1 cellular context compared by ENCODE assay signal in the genomic region with DNA sequence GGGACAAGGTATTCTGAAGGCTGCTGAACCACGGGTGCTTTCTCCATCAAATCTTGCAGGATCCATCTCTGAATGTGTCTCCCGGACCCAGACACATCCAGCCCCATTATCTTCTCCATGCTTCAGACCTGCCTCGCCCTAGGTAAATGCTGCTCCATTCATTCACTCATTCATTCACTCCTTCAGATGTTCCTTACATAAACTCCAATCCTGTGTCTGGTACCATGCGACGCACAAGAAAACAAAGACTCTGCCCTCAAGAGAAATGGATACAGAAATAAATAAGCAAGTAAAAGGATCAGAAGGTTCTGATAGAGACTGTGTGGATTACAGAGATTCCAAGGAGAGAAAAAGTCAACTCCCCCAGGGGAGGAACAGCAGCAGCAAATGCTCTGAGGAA.
TF ChIP-seq lines count a peak whose summit lies in the region.

No MANE protein-coding gene starts in this region.

TF ChIP-seq in K562, 482 proteins besides CTCF, POLR2A, EP300 and RAD21:
- no peak for TF ChIP-seq ZNF699 (CRISPR knock-in tag; IDR thresholded peaks at IDR 0.05; ENCODE audit: insufficient replicate concordance)
- TF ChIP-seq HLTF (IDR thresholded peaks at IDR 0.05), result no peak
- no peak for TF ChIP-seq ARID2 (IDR thresholded peaks at IDR 0.05)
- TF ChIP-seq, protein P1, sequence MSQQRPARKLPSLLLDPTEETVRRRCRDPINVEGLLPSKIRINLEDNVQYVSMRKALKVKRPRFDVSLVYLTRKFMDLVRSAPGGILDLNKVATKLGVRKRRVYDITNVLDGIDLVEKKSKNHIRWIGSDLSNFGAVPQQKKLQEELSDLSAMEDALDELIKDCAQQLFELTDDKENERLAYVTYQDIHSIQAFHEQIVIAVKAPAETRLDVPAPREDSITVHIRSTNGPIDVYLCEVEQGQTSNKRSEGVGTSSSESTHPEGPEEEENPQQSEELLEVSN (IDR thresholded peaks at IDR 0.05; ENCODE audit: borderline replicate concordance in 1 of 2, extremely low read depth in 1 of 2, insufficient read depth in 1 of 2, insufficient read length in 1 of 2, low read depth in 1 of 2, low read length in 1 of 2, poor library complexity in 1 of 2, severe bottlenecking in 1 of 2), result no peak
- no peak for TF ChIP-seq CREB1 (IDR thresholded peaks at IDR 0.05)
- no peak for TF ChIP-seq CREB1 (CRISPR knock-in tag; IDR thresholded peaks at IDR 0.05)
- peak; percentile 66 for TF ChIP-seq ZNF24 (IDR thresholded peaks at IDR 0.05)
